In genomic region chr4:157221895-157222763, GRCh38 we compare ENCODE assay signal across 9 cellular contexts. TPM values are rescaled to one million over a fixed set of nuclear protein-coding genes. Genes with fewer than 3 reads are reported as not detected.
DNase-seq lines count a peak whose midpoint lies in the region; ATAC-seq and TF ChIP-seq lines count a peak whose summit lies in the region.
"Had no signal": no experiment of that assay in that cellular context is flagged by ENCODE, and none has a peak within 500 bp of the region (broad histone marks: within the 10 kb centered on the region; RNA-seq: fewer than 3 reads in every experiment).

No MANE protein-coding gene starts in this region.

- no peaks in the 10 kb centered on the region for H3K36me3 ChIP-seq in esophagus muscularis mucosa

- WGBS in esophagus muscularis mucosa, result 7% methylated on average over 51 of the region's 58 CpGs

- TF ChIP-seq CTCF in esophagus muscularis mucosa (IDR thresholded peaks at IDR 0.05), result no peak
- peak; percentile 26 for TF ChIP-seq CTCF in osteocyte (IDR thresholded peaks at IDR 0.05)

- intact Hi-C loops in esophagus muscularis mucosa (cut with DNase I), result no loop called here

- ATAC-seq in HG03139 (IDR thresholded peaks at IDR 0.05; ENCODE audit: unreplicated experiment), result no peak

- H3K4me1 ChIP-seq in esophagus muscularis mucosa, result peaks cover 0 to 26% (median 24%) of the 10 kb centered on the region in 4 donors

- H3K36me3 Mint-ChIP-seq in osteocyte (ENCODE audit: unreplicated experiment), result peaks cover 4% of the 10 kb centered on the region
- H3K36me3 Mint-ChIP-seq: memory B cell had no signal

- peaks cover 24% of the 10 kb centered on the region for H3K4me1 Mint-ChIP-seq in osteocyte (ENCODE audit: unreplicated experiment)
- H3K4me1 Mint-ChIP-seq: memory B cell had no signal

- peak overlapping the region; percentile 91 for H3K4me3 Mint-ChIP-seq in osteocyte (ENCODE audit: unreplicated experiment)
- H3K4me3 Mint-ChIP-seq: memory B cell had no signal

- H3K27ac ChIP-seq in esophagus muscularis mucosa (replicated peaks in 1 of 4), result no peak overlapping the region

- H3K4me3 ChIP-seq in esophagus muscularis mucosa, result peak overlapping the region; percentile 34 to 49 (median 38)

- TF ChIP-seq EP300 in esophagus muscularis mucosa (IDR thresholded peaks at IDR 0.05), result no peak

- H3K27ac Mint-ChIP-seq in osteocyte (ENCODE audit: unreplicated experiment), result peak overlapping the region; percentile 57
- H3K27ac Mint-ChIP-seq: memory B cell had no signal

- DNase-seq in DMS79 treated with DMSO at 0.1 percent for 48 hours (lab: John Stamatoyannopoulos, UW) (peak; percentile 58), NCI-H446 (lab: John Stamatoyannopoulos, UW) (peak; percentile 53 to 77), esophagus muscularis mucosa (ENCODE audit: extremely low spot score) (no peak), osteocyte (ENCODE audit: extremely low spot score, unreplicated experiment) (no peak), ureter (ENCODE audit: low spot score) (no peak), germinal center (ENCODE audit: low spot score) (no peak)
- no peak for DNase-seq in stimulated activated CD4-positive, alpha-beta T cell treated with anti-CD3 and anti-CD28 coated beads, Interleukin-4, amount 100 ng/mL, for 4 hours

- no peak for TF ChIP-seq POLR2A in esophagus muscularis mucosa (IDR thresholded peaks at IDR 0.05; ENCODE audit: low read depth)

- H3K27me3 ChIP-seq in esophagus muscularis mucosa, result peaks cover 0 to 59% (median 36%) of the 10 kb centered on the region in 4 donors

- H3K9me3 Mint-ChIP-seq in osteocyte (ENCODE audit: unreplicated experiment), result no peaks in the 10 kb centered on the region

- no peaks in the 10 kb centered on the region for H3K9me3 ChIP-seq in esophagus muscularis mucosa

- peaks cover 72% of the 10 kb centered on the region for H3K27me3 Mint-ChIP-seq in osteocyte (ENCODE audit: unreplicated experiment)

RNA-seq across cellular contexts. Expression of gene GRIA2, which starts 1.6 kb away (rescaled TPM):
- under 1 TPM in 3 of 4 donors, not detected in 1; 0.06 to 0.50 (median 0.06) TPM for total RNA-seq in esophagus muscularis mucosa
- 31.3 and 39.0 TPM in 2 replicates for total RNA-seq in osteocyte
- total RNA-seq in ureter, result 0.18 TPM

Comparison
In these comparisons a context has a peak if more than half of its experiments do, and no peak if none do; other contexts are left out.
1. DNase-seq: peak in DMS79 treated with DMSO at 0.1 percent for 48 hours (single experiment) and NCI-H446 (2 of 2); none in esophagus muscularis mucosa (single experiment), osteocyte (single experiment), ureter (single experiment), stimulated activated CD4-positive, alpha-beta T cell treated with anti-CD3 and anti-CD28 coated beads, Interleukin-4, amount 100 ng/mL, for 4 hours (0 of 2) and germinal center (single experiment).
2. RNA of gene GRIA2, which starts 1.6 kb away (total RNA-seq): 31.3 to 39.0 TPM in osteocyte; 0.06 to 0.50 TPM in esophagus muscularis mucosa and 0.18 TPM in ureter (single experiment); every median in the first group is over 10 times any median in the second.